ENCODE assay signal across 10 cellular contexts in genomic region chr1:214445846-214446614, GRCh38.
A peak's percentile ranks its signal among the peaks of the same experiment; 100 is the strongest.
DNase-seq lines count a peak whose midpoint lies in the region; ATAC-seq and TF ChIP-seq lines count a peak whose summit lies in the region.
"Had no signal": no experiment of that assay in that cellular context is flagged by ENCODE, and none has a peak within 500 bp of the region (broad histone marks: within the 10 kb centered on the region; RNA-seq: fewer than 3 reads in every experiment).

No MANE protein-coding gene starts in this region.

- H3K27me3 Mint-ChIP-seq in mesothelial cell of epicardium (ENCODE audit: low read depth): no peaks in the 10 kb centered on the region

- no peak for ATAC-seq in HG02870 (IDR thresholded peaks at IDR 0.05; ENCODE audit: unreplicated experiment)
- no peak for ATAC-seq in HG03108 (IDR thresholded peaks at IDR 0.05; ENCODE audit: unreplicated experiment)
- ATAC-seq in GM21526 (IDR thresholded peaks at IDR 0.05; ENCODE audit: low FRiP score, unreplicated experiment): no peak

- peaks cover 63% of the 10 kb centered on the region for H3K4me1 Mint-ChIP-seq in mesothelial cell of epicardium

- in situ Hi-C loops in Caki2 (cut with HindIII; ENCODE audit: low pct_unique_long_range_greater_than_20kb, low sequenced_read_pairs): no loop called here

- no peak overlapping the region for H3K4me3 Mint-ChIP-seq in mesothelial cell of epicardium

- no peak for TF ChIP-seq CTCF in mesothelial cell of epicardium (IDR thresholded peaks at IDR 0.05; ENCODE audit: unreplicated experiment)

- peak; percentile 81 for DNase-seq in Caki2 (ENCODE audit: low read depth)
- DNase-seq in LHCN-M2 (ENCODE audit: low read depth): peak; percentile 99
- peak; percentile 54 for DNase-seq in amniotic stem cell (lab: John Stamatoyannopoulos, UW)
- DNase-seq in mesothelial cell of epicardium (ENCODE audit: low spot score in 2 of 2, unreplicated experiment in 2 of 2): no peak
- DNase-seq in amygdala (lab: John Stamatoyannopoulos, UW): no peak
- DNase-seq: central memory CD4-positive, alpha-beta T cell; NCI-H2029 treated with DMSO at 0.1 percent for 48 hours had no signal

- H3K9me3 Mint-ChIP-seq in mesothelial cell of epicardium: no peaks in the 10 kb centered on the region

- H3K36me3 Mint-ChIP-seq in mesothelial cell of epicardium: peaks cover 11% of the 10 kb centered on the region

- peak overlapping the region; percentile 93 for H3K27ac Mint-ChIP-seq in mesothelial cell of epicardium

Comparison
In these comparisons a context has a peak if more than half of its experiments do, and no peak if none do; other contexts are left out.
1. DNase-seq: peak in Caki2 (single experiment), LHCN-M2 (single experiment) and amniotic stem cell (single experiment); none in mesothelial cell of epicardium (0 of 2) and amygdala (0 of 56).